1 cellular context compared by ENCODE assay signal in the genomic region with DNA sequence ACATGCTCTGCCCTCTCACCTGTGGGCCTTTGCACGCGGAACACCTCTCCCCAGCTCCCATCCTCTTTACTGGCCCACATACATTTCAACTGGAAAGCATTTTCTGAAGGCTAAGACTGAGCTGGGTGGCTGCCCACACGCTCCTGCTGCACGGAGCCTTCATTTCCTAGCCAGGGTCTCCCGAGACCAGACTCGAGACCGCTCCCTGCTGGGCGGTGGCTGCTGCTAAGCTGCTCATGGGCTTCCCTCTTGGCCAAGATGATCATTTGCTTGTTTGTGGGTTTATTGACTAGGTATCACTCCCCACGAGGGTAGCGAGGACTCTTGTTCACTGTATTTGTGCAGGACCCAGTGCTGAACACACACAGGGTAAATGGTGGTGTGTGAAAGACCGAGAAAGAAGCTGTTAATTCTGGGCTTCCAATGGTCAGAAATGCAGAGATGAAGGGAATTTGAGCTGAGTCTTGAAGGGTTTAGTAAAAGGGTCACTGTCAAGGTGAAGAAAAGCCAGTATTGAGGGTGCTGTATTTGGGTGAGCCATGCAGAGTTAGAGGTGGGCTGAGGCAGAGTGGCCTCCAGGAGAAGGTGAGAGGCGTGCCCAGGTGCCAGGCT.
TF ChIP-seq lines count a peak whose summit lies in the region.

No MANE protein-coding gene starts in this region.

TF ChIP-seq in HepG2, 621 proteins besides CTCF, POLR2A, EP300 and RAD21 (continued from another document and continues in another):
- TF ChIP-seq, protein P1, sequence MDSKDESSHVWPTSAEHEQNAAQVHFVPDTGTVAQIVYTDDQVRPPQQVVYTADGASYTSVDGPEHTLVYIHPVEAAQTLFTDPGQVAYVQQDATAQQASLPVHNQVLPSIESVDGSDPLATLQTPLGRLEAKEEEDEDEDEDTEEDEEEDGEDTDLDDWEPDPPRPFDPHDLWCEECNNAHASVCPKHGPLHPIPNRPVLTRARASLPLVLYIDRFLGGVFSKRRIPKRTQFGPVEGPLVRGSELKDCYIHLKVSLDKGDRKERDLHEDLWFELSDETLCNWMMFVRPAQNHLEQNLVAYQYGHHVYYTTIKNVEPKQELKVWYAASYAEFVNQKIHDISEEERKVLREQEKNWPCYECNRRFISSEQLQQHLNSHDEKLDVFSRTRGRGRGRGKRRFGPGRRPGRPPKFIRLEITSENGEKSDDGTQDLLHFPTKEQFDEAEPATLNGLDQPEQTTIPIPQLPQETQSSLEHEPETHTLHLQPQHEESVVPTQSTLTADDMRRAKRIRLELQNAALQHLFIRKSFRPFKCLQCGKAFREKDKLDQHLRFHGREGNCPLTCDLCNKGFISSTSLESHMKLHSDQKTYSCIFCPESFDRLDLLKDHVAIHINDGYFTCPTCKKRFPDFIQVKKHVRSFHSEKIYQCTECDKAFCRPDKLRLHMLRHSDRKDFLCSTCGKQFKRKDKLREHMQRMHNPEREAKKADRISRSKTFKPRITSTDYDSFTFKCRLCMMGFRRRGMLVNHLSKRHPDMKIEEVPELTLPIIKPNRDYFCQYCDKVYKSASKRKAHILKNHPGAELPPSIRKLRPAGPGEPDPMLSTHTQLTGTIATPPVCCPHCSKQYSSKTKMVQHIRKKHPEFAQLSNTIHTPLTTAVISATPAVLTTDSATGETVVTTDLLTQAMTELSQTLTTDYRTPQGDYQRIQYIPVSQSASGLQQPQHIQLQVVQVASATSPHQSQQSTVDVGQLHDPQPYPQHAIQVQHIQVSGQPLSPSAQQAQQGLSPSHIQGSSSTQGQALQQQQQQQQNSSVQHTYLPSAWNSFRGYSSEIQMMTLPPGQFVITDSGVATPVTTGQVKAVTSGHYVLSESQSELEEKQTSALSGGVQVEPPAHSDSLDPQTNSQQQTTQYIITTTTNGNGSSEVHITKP (CRISPR knock-in tag; IDR thresholded peaks at IDR 0.05; ENCODE audit: low read depth): no peak
- peak; percentile 41; the same call in 1 of the 2 replicates for TF ChIP-seq GATAD1 (CRISPR knock-in tag; IDR thresholded peaks at IDR 0.05)
- TF ChIP-seq, protein P2, sequence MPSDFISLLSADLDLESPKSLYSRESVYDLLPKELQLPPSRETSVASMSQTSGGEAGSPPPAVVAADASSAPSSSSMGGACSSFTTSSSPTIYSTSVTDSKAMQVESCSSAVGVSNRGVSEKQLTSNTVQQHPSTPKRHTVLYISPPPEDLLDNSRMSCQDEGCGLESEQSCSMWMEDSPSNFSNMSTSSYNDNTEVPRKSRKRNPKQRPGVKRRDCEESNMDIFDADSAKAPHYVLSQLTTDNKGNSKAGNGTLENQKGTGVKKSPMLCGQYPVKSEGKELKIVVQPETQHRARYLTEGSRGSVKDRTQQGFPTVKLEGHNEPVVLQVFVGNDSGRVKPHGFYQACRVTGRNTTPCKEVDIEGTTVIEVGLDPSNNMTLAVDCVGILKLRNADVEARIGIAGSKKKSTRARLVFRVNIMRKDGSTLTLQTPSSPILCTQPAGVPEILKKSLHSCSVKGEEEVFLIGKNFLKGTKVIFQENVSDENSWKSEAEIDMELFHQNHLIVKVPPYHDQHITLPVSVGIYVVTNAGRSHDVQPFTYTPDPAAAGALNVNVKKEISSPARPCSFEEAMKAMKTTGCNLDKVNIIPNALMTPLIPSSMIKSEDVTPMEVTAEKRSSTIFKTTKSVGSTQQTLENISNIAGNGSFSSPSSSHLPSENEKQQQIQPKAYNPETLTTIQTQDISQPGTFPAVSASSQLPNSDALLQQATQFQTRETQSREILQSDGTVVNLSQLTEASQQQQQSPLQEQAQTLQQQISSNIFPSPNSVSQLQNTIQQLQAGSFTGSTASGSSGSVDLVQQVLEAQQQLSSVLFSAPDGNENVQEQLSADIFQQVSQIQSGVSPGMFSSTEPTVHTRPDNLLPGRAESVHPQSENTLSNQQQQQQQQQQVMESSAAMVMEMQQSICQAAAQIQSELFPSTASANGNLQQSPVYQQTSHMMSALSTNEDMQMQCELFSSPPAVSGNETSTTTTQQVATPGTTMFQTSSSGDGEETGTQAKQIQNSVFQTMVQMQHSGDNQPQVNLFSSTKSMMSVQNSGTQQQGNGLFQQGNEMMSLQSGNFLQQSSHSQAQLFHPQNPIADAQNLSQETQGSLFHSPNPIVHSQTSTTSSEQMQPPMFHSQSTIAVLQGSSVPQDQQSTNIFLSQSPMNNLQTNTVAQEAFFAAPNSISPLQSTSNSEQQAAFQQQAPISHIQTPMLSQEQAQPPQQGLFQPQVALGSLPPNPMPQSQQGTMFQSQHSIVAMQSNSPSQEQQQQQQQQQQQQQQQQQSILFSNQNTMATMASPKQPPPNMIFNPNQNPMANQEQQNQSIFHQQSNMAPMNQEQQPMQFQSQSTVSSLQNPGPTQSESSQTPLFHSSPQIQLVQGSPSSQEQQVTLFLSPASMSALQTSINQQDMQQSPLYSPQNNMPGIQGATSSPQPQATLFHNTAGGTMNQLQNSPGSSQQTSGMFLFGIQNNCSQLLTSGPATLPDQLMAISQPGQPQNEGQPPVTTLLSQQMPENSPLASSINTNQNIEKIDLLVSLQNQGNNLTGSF (CRISPR knock-in tag; IDR thresholded peaks at IDR 0.05): no peak
- TF ChIP-seq, protein P3, sequence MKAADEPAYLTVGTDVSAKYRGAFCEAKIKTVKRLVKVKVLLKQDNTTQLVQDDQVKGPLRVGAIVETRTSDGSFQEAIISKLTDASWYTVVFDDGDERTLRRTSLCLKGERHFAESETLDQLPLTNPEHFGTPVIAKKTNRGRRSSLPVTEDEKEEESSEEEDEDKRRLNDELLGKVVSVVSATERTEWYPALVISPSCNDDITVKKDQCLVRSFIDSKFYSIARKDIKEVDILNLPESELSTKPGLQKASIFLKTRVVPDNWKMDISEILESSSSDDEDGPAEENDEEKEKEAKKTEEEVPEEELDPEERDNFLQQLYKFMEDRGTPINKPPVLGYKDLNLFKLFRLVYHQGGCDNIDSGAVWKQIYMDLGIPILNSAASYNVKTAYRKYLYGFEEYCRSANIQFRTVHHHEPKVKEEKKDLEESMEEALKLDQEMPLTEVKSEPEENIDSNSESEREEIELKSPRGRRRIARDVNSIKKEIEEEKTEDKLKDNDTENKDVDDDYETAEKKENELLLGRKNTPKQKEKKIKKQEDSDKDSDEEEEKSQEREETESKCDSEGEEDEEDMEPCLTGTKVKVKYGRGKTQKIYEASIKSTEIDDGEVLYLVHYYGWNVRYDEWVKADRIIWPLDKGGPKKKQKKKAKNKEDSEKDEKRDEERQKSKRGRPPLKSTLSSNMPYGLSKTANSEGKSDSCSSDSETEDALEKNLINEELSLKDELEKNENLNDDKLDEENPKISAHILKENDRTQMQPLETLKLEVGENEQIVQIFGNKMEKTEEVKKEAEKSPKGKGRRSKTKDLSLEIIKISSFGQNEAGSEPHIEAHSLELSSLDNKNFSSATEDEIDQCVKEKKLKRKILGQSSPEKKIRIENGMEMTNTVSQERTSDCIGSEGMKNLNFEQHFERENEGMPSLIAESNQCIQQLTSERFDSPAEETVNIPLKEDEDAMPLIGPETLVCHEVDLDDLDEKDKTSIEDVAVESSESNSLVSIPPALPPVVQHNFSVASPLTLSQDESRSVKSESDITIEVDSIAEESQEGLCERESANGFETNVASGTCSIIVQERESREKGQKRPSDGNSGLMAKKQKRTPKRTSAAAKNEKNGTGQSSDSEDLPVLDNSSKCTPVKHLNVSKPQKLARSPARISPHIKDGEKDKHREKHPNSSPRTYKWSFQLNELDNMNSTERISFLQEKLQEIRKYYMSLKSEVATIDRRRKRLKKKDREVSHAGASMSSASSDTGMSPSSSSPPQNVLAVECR (CRISPR knock-in tag; IDR thresholded peaks at IDR 0.05; ENCODE audit: borderline replicate concordance): no peak
- TF ChIP-seq PRMT3 (CRISPR knock-in tag; IDR thresholded peaks at IDR 0.05; ENCODE audit: borderline replicate concordance, low read depth): peak; percentile 16; the same call in 1 of the 2 replicates
- peak; percentile 24; the same call in 1 of the 2 replicates for TF ChIP-seq ZNF160 (CRISPR knock-in tag; IDR thresholded peaks at IDR 0.05)
- no peak for TF ChIP-seq ZNF670 (CRISPR knock-in tag; IDR thresholded peaks at IDR 0.05; ENCODE audit: borderline replicate concordance)
- TF ChIP-seq, protein P4, sequence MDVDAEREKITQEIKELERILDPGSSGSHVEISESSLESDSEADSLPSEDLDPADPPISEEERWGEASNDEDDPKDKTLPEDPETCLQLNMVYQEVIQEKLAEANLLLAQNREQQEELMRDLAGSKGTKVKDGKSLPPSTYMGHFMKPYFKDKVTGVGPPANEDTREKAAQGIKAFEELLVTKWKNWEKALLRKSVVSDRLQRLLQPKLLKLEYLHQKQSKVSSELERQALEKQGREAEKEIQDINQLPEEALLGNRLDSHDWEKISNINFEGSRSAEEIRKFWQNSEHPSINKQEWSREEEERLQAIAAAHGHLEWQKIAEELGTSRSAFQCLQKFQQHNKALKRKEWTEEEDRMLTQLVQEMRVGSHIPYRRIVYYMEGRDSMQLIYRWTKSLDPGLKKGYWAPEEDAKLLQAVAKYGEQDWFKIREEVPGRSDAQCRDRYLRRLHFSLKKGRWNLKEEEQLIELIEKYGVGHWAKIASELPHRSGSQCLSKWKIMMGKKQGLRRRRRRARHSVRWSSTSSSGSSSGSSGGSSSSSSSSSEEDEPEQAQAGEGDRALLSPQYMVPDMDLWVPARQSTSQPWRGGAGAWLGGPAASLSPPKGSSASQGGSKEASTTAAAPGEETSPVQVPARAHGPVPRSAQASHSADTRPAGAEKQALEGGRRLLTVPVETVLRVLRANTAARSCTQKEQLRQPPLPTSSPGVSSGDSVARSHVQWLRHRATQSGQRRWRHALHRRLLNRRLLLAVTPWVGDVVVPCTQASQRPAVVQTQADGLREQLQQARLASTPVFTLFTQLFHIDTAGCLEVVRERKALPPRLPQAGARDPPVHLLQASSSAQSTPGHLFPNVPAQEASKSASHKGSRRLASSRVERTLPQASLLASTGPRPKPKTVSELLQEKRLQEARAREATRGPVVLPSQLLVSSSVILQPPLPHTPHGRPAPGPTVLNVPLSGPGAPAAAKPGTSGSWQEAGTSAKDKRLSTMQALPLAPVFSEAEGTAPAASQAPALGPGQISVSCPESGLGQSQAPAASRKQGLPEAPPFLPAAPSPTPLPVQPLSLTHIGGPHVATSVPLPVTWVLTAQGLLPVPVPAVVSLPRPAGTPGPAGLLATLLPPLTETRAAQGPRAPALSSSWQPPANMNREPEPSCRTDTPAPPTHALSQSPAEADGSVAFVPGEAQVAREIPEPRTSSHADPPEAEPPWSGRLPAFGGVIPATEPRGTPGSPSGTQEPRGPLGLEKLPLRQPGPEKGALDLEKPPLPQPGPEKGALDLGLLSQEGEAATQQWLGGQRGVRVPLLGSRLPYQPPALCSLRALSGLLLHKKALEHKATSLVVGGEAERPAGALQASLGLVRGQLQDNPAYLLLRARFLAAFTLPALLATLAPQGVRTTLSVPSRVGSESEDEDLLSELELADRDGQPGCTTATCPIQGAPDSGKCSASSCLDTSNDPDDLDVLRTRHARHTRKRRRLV (CRISPR knock-in tag; IDR thresholded peaks at IDR 0.05): no peak
- TF ChIP-seq ZNF17 (CRISPR knock-in tag; IDR thresholded peaks at IDR 0.05): no peak
- TF ChIP-seq, protein P5, sequence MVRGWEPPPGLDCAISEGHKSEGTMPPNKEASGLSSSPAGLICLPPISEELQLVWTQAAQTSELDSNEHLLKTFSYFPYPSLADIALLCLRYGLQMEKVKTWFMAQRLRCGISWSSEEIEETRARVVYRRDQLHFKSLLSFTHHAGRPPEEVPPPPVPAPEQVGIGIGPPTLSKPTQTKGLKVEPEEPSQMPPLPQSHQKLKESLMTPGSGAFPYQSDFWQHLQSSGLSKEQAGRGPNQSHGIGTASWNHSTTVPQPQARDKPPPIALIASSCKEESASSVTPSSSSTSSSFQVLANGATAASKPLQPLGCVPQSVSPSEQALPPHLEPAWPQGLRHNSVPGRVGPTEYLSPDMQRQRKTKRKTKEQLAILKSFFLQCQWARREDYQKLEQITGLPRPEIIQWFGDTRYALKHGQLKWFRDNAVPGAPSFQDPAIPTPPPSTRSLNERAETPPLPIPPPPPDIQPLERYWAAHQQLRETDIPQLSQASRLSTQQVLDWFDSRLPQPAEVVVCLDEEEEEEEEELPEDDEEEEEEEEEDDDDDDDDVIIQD (CRISPR knock-in tag; IDR thresholded peaks at IDR 0.05; ENCODE audit: low read depth): no peak
- TF ChIP-seq SMAD9 (CRISPR knock-in tag; IDR thresholded peaks at IDR 0.05): no peak
- peak; percentile 89; the same call in 1 of the 2 replicates for TF ChIP-seq ZNF44 (CRISPR knock-in tag; IDR thresholded peaks at IDR 0.05)
- TF ChIP-seq ZZZ3 (CRISPR knock-in tag; IDR thresholded peaks at IDR 0.05; ENCODE audit: borderline replicate concordance): no peak
- TF ChIP-seq ZFP37 (CRISPR knock-in tag; IDR thresholded peaks at IDR 0.05; ENCODE audit: borderline replicate concordance): no peak
- no peak for TF ChIP-seq ZNF12 (CRISPR knock-in tag; IDR thresholded peaks at IDR 0.05)
- TF ChIP-seq, protein P6, sequence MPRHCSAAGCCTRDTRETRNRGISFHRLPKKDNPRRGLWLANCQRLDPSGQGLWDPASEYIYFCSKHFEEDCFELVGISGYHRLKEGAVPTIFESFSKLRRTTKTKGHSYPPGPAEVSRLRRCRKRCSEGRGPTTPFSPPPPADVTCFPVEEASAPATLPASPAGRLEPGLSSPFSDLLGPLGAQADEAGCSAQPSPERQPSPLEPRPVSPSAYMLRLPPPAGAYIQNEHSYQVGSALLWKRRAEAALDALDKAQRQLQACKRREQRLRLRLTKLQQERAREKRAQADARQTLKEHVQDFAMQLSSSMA (CRISPR knock-in tag; IDR thresholded peaks at IDR 0.05): no peak
- no peak for TF ChIP-seq ZNF446 (CRISPR knock-in tag; IDR thresholded peaks at IDR 0.05)
- no peak for TF ChIP-seq ZNF3 (CRISPR knock-in tag; IDR thresholded peaks at IDR 0.05)
- TF ChIP-seq ZNF232 (CRISPR knock-in tag; IDR thresholded peaks at IDR 0.05; ENCODE audit: borderline replicate concordance): no peak
- TF ChIP-seq NR2F1 (CRISPR knock-in tag; IDR thresholded peaks at IDR 0.05): no peak
- no peak; the same call in 1 of the 2 replicates for TF ChIP-seq ERF (CRISPR knock-in tag; IDR thresholded peaks at IDR 0.05)
- no peak for TF ChIP-seq SMARCE1 (IDR thresholded peaks at IDR 0.05; ENCODE audit: borderline replicate concordance)
- TF ChIP-seq XBP1 (CRISPR knock-in tag; IDR thresholded peaks at IDR 0.05): no peak
- TF ChIP-seq, protein P7, sequence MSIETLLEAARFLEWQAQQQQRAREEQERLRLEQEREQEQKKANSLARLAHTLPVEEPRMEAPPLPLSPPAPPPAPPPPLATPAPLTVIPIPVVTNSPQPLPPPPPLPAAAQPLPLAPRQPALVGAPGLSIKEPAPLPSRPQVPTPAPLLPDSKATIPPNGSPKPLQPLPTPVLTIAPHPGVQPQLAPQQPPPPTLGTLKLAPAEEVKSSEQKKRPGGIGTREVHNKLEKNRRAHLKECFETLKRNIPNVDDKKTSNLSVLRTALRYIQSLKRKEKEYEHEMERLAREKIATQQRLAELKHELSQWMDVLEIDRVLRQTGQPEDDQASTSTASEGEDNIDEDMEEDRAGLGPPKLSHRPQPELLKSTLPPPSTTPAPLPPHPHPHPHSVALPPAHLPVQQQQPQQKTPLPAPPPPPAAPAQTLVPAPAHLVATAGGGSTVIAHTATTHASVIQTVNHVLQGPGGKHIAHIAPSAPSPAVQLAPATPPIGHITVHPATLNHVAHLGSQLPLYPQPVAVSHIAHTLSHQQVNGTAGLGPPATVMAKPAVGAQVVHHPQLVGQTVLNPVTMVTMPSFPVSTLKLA (IDR thresholded peaks at IDR 0.05): no peak
- TF ChIP-seq, protein P8, sequence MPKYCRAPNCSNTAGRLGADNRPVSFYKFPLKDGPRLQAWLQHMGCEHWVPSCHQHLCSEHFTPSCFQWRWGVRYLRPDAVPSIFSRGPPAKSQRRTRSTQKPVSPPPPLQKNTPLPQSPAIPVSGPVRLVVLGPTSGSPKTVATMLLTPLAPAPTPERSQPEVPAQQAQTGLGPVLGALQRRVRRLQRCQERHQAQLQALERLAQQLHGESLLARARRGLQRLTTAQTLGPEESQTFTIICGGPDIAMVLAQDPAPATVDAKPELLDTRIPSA (CRISPR knock-in tag; IDR thresholded peaks at IDR 0.05; ENCODE audit: borderline replicate concordance): no peak
